Comparison of ENCODE assay signal across 30 cellular contexts in the genomic region with DNA sequence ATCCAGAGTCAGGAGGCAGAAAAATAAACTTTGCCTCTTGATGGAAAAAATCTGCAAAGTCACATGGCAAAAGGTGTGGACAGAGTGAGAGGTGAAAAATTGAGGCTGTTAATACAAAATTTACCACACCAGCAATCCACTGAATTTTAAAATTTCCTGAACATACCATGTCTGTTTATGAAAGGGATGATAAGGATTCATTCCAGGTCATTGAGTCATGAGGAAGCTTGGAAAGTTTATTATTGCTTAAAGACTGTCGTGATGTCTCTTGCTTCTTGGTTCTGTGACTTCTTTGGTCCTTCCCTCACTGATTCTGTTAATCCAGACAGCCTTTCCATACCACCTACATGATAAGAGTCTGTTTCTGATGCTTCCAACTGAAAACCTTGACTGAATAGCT.
DNase-seq lines count a peak whose midpoint lies in the region; ATAC-seq, FAIRE-seq and TF ChIP-seq lines count a peak whose summit lies in the region.
"Had no signal": no experiment of that assay in that cellular context is flagged by ENCODE, and none has a peak within 500 bp of the region (broad histone marks: within the 10 kb centered on the region; RNA-seq: fewer than 3 reads in every experiment).

No MANE protein-coding gene starts in this region.

- peaks cover 0 to 5% (median 0%) of the 10 kb centered on the region in 5 donors for H3K27me3 Mint-ChIP-seq in naive thymus-derived CD4-positive, alpha-beta T cell
- H3K27me3 Mint-ChIP-seq in neural progenitor cell (ENCODE audit: insufficient read depth, low read depth) = no peaks in the 10 kb centered on the region
- H3K27me3 Mint-ChIP-seq: activated CD8-positive, alpha-beta memory T cell treated with anti-CD3 and anti-CD28 coated beads, Interleukin-2, amount 10 ng/mL, durations not matched to agents 7 days and 5 days had no signal

- H3K9me3 ChIP-seq in fibroblast of lung (ENCODE audit: control insufficient read depth, insufficient read depth, low read depth, low read length) (no peaks in the 10 kb centered on the region), neural progenitor cell (ENCODE audit: low read depth) (no peaks in the 10 kb centered on the region)
- H3K9me3 ChIP-seq in naive thymus-derived CD4-positive, alpha-beta T cell (ENCODE audit: control insufficient read depth in 2 of 3, low read length in 3 of 3) = no peaks in the 10 kb centered on the region
- H3K9me3 ChIP-seq: BLaER1, MG63, prostate gland, transverse colon had no signal

- FAIRE-seq in RCC 7860 (lab: Jason Lieb, UNC) = no peak
- FAIRE-seq: GM12892, GM19239, islet of Langerhans had no signal

- H3K36me3 Mint-ChIP-seq in naive thymus-derived CD4-positive, alpha-beta T cell = no peaks in the 10 kb centered on the region
- H3K36me3 Mint-ChIP-seq in neural progenitor cell = no peaks in the 10 kb centered on the region
- H3K36me3 Mint-ChIP-seq: activated CD8-positive, alpha-beta memory T cell treated with anti-CD3 and anti-CD28 coated beads, Interleukin-2, amount 10 ng/mL, durations not matched to agents 7 days and 5 days had no signal

- POLR2A ChIA-PET in naive thymus-derived CD4-positive, alpha-beta T cell (lab: Charles Lee) = no interaction called here

- peak; percentile 69 for DNase-seq in ELR (ENCODE audit: low read depth)
- DNase-seq in RCC 7860 (ENCODE audit: low spot score) = peak; percentile 7
- peak; percentile 44 to 59 for DNase-seq in fibroblast of lung (ENCODE audit: low read depth in 2 of 2)
- DNase-seq in naive thymus-derived CD4-positive, alpha-beta T cell = no peak
- DNase-seq in neural progenitor cell (ENCODE audit: low spot score) = no peak
- DNase-seq: activated CD4-positive, alpha-beta T cell treated with anti-CD3 and anti-CD28 coated beads, Interleukin-2, amount 50 U/mL, for 1 hour; activated CD8-positive, alpha-beta memory T cell treated with anti-CD3 and anti-CD28 coated beads, Interleukin-2, amount 10 ng/mL, durations not matched to agents 7 days and 5 days; activated naive CD4-positive, alpha-beta T cell treated with anti-CD3 and anti-CD28 coated beads for 36 hours; anterior cingulate cortex; COR-L47; DND-41; effector CD4-positive, alpha-beta T cell; MG63; NCI-H2081; NCI-H226; NCI-H748 treated with DMSO at 0.1 percent for 48 hours; transverse colon; WERI-Rb-1 had no signal

- H3K9ac ChIP-seq in fibroblast of lung (ENCODE audit: insufficient read depth, low read length) (no peak overlapping the region), neural progenitor cell (no peak overlapping the region)
- H3K9ac ChIP-seq: BLaER1 had no signal

- H2AFZ ChIP-seq in fibroblast of lung (ENCODE audit: low read length) (no peak overlapping the region), neural progenitor cell (replicated peaks) (no peak overlapping the region)

- H3K79me2 ChIP-seq in fibroblast of lung (ENCODE audit: control insufficient read depth, insufficient read depth, low read length) (no peaks in the 10 kb centered on the region), neural progenitor cell (ENCODE audit: low read depth) (no peaks in the 10 kb centered on the region)

- TF ChIP-seq CTCF in fibroblast of lung (conservative IDR thresholded peaks at IDR 0.05 in 1 of 2, IDR thresholded peaks at IDR 0.05 in 1 of 2; ENCODE audit: low read depth in 1 of 2, low read length in 2 of 2) (no peak), neural progenitor cell (IDR thresholded peaks at IDR 0.05) (no peak)

- H3K27me3 ChIP-seq in fibroblast of lung (ENCODE audit: control insufficient read depth, insufficient read depth, low read length) (no peaks in the 10 kb centered on the region), neural progenitor cell (peaks cover 4% of the 10 kb centered on the region)
- H3K27me3 ChIP-seq in naive thymus-derived CD4-positive, alpha-beta T cell (ENCODE audit: control insufficient read depth in 2 of 2, insufficient read depth in 2 of 2, low read length in 2 of 2) = no peaks in the 10 kb centered on the region
- H3K27me3 ChIP-seq: BLaER1, gastroesophageal sphincter, MG63, transverse colon had no signal

- H3F3A ChIP-seq in neural progenitor cell (ENCODE audit: low read depth) = no peaks in the 10 kb centered on the region

- H3K27ac Mint-ChIP-seq in naive thymus-derived CD4-positive, alpha-beta T cell = no peak overlapping the region
- no peak overlapping the region for H3K27ac Mint-ChIP-seq in neural progenitor cell
- H3K27ac Mint-ChIP-seq: activated CD8-positive, alpha-beta memory T cell treated with anti-CD3 and anti-CD28 coated beads, Interleukin-2, amount 10 ng/mL, durations not matched to agents 7 days and 5 days; activated naive CD4-positive, alpha-beta T cell treated with anti-CD3 and anti-CD28 coated beads for 36 hours; T-helper 2 cell treated with Interferon-gamma antibody and Interleukin-4, amounts not matched to agents 5 μg/mL and 100 μg/mL, for 36 hours had no signal

- H3K4me2 ChIP-seq in fibroblast of lung (ENCODE audit: extremely low read depth, insufficient read depth, low read length) (no peak overlapping the region), neural progenitor cell (no peak overlapping the region)
- H3K4me2 ChIP-seq: BLaER1 had no signal

- CTCF ChIA-PET in naive thymus-derived CD4-positive, alpha-beta T cell (lab: Charles Lee) = no interaction called here

- H4K20me1 ChIP-seq in fibroblast of lung (ENCODE audit: control insufficient read depth, extremely low read depth, insufficient read depth, low read length) = no peaks in the 10 kb centered on the region
- no peaks in the 10 kb centered on the region for H4K20me1 ChIP-seq in neural progenitor cell (ENCODE audit: low read depth)
- H4K20me1 ChIP-seq: BLaER1 had no signal

- no peak for ATAC-seq in naive thymus-derived CD4-positive, alpha-beta T cell
- ATAC-seq in HG02840 (IDR thresholded peaks at IDR 0.05; ENCODE audit: low FRiP score, unreplicated experiment) (no peak), GM18909 (IDR thresholded peaks at IDR 0.05; ENCODE audit: poor library complexity, unreplicated experiment) (no peak)
- ATAC-seq: activated CD8-positive, alpha-beta memory T cell treated with anti-CD3 and anti-CD28 coated beads, Interleukin-2, amount 10 ng/mL, durations not matched to agents 7 days and 5 days; gastroesophageal sphincter; SK-N-SH treated with all-trans-retinoic acid at 6 μM for 48 hours had no signal

- no peak overlapping the region for H3K4me3 Mint-ChIP-seq in naive thymus-derived CD4-positive, alpha-beta T cell
- no peak overlapping the region for H3K4me3 Mint-ChIP-seq in neural progenitor cell
- H3K4me3 Mint-ChIP-seq: activated CD8-positive, alpha-beta memory T cell treated with anti-CD3 and anti-CD28 coated beads, Interleukin-2, amount 10 ng/mL, durations not matched to agents 7 days and 5 days; activated naive CD4-positive, alpha-beta T cell treated with anti-CD3 and anti-CD28 coated beads for 36 hours; neural crest cell; T-helper 2 cell treated with Interferon-gamma antibody and Interleukin-4, amounts not matched to agents 5 μg/mL and 100 μg/mL, for 36 hours had no signal

- intact Hi-C loops in naive thymus-derived CD4-positive, alpha-beta T cell (cut with micrococcal nuclease) = no loop called here

- H3K4me1 ChIP-seq in fibroblast of lung (ENCODE audit: control insufficient read depth, extremely low read depth, insufficient read depth, low read length) (no peaks in the 10 kb centered on the region), neural progenitor cell (no peaks in the 10 kb centered on the region)
- H3K4me1 ChIP-seq in naive thymus-derived CD4-positive, alpha-beta T cell (ENCODE audit: control insufficient read depth in 2 of 2, insufficient read depth in 2 of 2, low read length in 2 of 2) = no peaks in the 10 kb centered on the region
- H3K4me1 ChIP-seq: BLaER1, gastroesophageal sphincter, prostate gland, transverse colon had no signal

- H3K9me3 Mint-ChIP-seq in naive thymus-derived CD4-positive, alpha-beta T cell = peaks cover 1 to 23% (median 4%) of the 10 kb centered on the region in 11 donors
- no peaks in the 10 kb centered on the region for H3K9me3 Mint-ChIP-seq in neural progenitor cell
- H3K9me3 Mint-ChIP-seq: neural crest cell had no signal

- no peak overlapping the region for H3K4me3 ChIP-seq in fibroblast of lung (replicated peaks in 1 of 4; ENCODE audit: control extremely low read depth in 1 of 4, insufficient read depth in 1 of 4, low read depth in 3 of 4, low read length in 4 of 4)
- no peak overlapping the region for H3K4me3 ChIP-seq in naive thymus-derived CD4-positive, alpha-beta T cell (ENCODE audit: low read length)
- no peak overlapping the region for H3K4me3 ChIP-seq in neural progenitor cell
- H3K4me3 ChIP-seq: BLaER1, gastroesophageal sphincter, MG63, prostate gland, transverse colon had no signal

- no peak overlapping the region for H3K27ac ChIP-seq in fibroblast of lung (ENCODE audit: insufficient read depth, low read length)
- no peak overlapping the region for H3K27ac ChIP-seq in naive thymus-derived CD4-positive, alpha-beta T cell (ENCODE audit: low read depth, low read length)
- H3K27ac ChIP-seq in neural progenitor cell = no peak overlapping the region
- H3K27ac ChIP-seq: BLaER1, gastroesophageal sphincter, prostate gland, RWPE1, transverse colon, WERI-Rb-1 had no signal

- H3K36me3 ChIP-seq in fibroblast of lung (ENCODE audit: control insufficient read depth, insufficient read depth, low read length) = no peaks in the 10 kb centered on the region
- H3K36me3 ChIP-seq in naive thymus-derived CD4-positive, alpha-beta T cell (ENCODE audit: control insufficient read depth in 2 of 3, insufficient read depth in 3 of 3, low read length in 3 of 3) = no peaks in the 10 kb centered on the region
- no peaks in the 10 kb centered on the region for H3K36me3 ChIP-seq in neural progenitor cell
- H3K36me3 ChIP-seq: BLaER1, gastroesophageal sphincter, MG63, prostate gland, transverse colon, WERI-Rb-1 had no signal

- no peaks in the 10 kb centered on the region for H3K4me1 Mint-ChIP-seq in naive thymus-derived CD4-positive, alpha-beta T cell
- H3K4me1 Mint-ChIP-seq in neural progenitor cell = no peaks in the 10 kb centered on the region
- H3K4me1 Mint-ChIP-seq: activated CD8-positive, alpha-beta memory T cell treated with anti-CD3 and anti-CD28 coated beads, Interleukin-2, amount 10 ng/mL, durations not matched to agents 7 days and 5 days; neural crest cell had no signal

Comparison
In these comparisons a context has a peak if more than half of its experiments do, and no peak if none do; other contexts are left out.
1. DNase-seq: peak in ELR (single experiment), RCC 7860 (single experiment) and fibroblast of lung (2 of 2); none in naive thymus-derived CD4-positive, alpha-beta T cell (0 of 9) and neural progenitor cell (single experiment).